8 cellular contexts compared by ENCODE assay signal in genomic region chr2:222903234-222904220, GRCh38. TPM values are rescaled to one million over a fixed set of nuclear protein-coding genes. Genes with fewer than 3 reads are reported as not detected.
DNase-seq lines count a peak whose midpoint lies in the region; ATAC-seq, FAIRE-seq and TF ChIP-seq lines count a peak whose summit lies in the region.

No MANE protein-coding gene starts in this region.

- H4K20me1 ChIP-seq in GM23338 (replicated peaks; ENCODE audit: insufficient read depth) (peaks cover 7% of the 10 kb centered on the region), SU-DHL-6 (ENCODE audit: low read depth, low read length) (no peaks in the 10 kb centered on the region)

- peak; percentile 41 for FAIRE-seq in endometrium (lab: Jason Lieb, UNC)

- H3K27me3 Mint-ChIP-seq in GM23338 (ENCODE audit: insufficient read depth, low read depth, poor library complexity) = peaks cover 5% of the 10 kb centered on the region

- H3K4me1 ChIP-seq in GM23338 (ENCODE audit: insufficient read depth) = peaks cover 48% of the 10 kb centered on the region

- H3K4me2 ChIP-seq in GM23338 (no peak overlapping the region), SU-DHL-6 (ENCODE audit: low read depth, low read length, poor library complexity, severe bottlenecking) (no peak overlapping the region)

- peak; percentile 69 for ATAC-seq in Right ventricle myocardium inferior
- ATAC-seq in GM23338 = peak; percentile 56

- intact Hi-C loops in Right ventricle myocardium inferior (cut with DNase I) = loop anchor here (1.0 to 5.0 kb wide), 3 partner anchors 41 to 195 kb away; partner anchors contain the start of gene ACSL3
- intact Hi-C loops in cardiac septum (cut with DNase I) = loop anchor here (2.0 to 5.0 kb wide), 2 partner anchors 195 to 211 kb away; no protein-coding TSS in a partner anchor

- H3K4me3 ChIP-seq in GM23338 (no peak overlapping the region), SU-DHL-6 (ENCODE audit: insufficient read depth, low read length, poor library complexity, severe bottlenecking) (no peak overlapping the region)

- H3K79me2 ChIP-seq in GM23338 (replicated peaks; ENCODE audit: insufficient read depth) = peaks cover 92% of the 10 kb centered on the region
- peaks cover 43% of the 10 kb centered on the region for H3K79me2 ChIP-seq in SU-DHL-6 (ENCODE audit: insufficient read depth, low read length)

- no peak overlapping the region for H3K27ac Mint-ChIP-seq in GM23338

- H3K9me3 Mint-ChIP-seq in GM23338 = no peaks in the 10 kb centered on the region

- no peaks in the 10 kb centered on the region for H3F3A ChIP-seq in GM23338 (replicated peaks; ENCODE audit: low read depth)
- 0 out of 2 replicates have a peak, but pooled peaks cover 16% of the 10 kb centered on the region for H3F3A ChIP-seq in SU-DHL-6 (ENCODE audit: insufficient read depth)

- no peaks in the 10 kb centered on the region for H3K9me2 ChIP-seq in GM23338 (ENCODE audit: insufficient read depth)
- H3K9me2 ChIP-seq in SU-DHL-6 (replicated peaks; ENCODE audit: insufficient read depth, low read length) = no peaks in the 10 kb centered on the region

- no peak overlapping the region for H3K9ac ChIP-seq in SU-DHL-6 (ENCODE audit: low read length)

- H3K4me1 Mint-ChIP-seq in GM23338 = peaks cover 63% of the 10 kb centered on the region

- H3K27ac ChIP-seq in GM23338 (ENCODE audit: low read depth) (peak overlapping the region; percentile 35), SU-DHL-6 (ENCODE audit: low read depth, low read length) (no peak overlapping the region)

- H3K36me3 ChIP-seq in GM23338 (ENCODE audit: insufficient read depth) (no peaks in the 10 kb centered on the region), SU-DHL-6 (ENCODE audit: low read length) (no peaks in the 10 kb centered on the region)

- DNase-seq in Right ventricle myocardium inferior (ENCODE audit: missing footprints) (peak; percentile 62), cardiac septum (ENCODE audit: low spot score) (no peak), GM23338 (ENCODE audit: low spot score) (peak; percentile 73), Kasumi-1 (lab: John Stamatoyannopoulos, UW) (peak; percentile 27 to 65), myocyte (ENCODE audit: low read depth) (peak; percentile 53), mesenteric fat pad (ENCODE audit: low spot score) (no peak)

- peak; percentile 75 to 90 for TF ChIP-seq CTCF in GM23338 (conservative IDR thresholded peaks at IDR 0.05; ENCODE audit: low read depth in 2 of 2)
- TF ChIP-seq CTCF in SU-DHL-6 (IDR thresholded peaks at IDR 0.05; ENCODE audit: insufficient read depth, low read length, poor library complexity, severe bottlenecking) = peak; percentile 58

- H3K9me3 ChIP-seq in SU-DHL-6 (ENCODE audit: insufficient read depth, low read length) = no peaks in the 10 kb centered on the region

- no peak overlapping the region for H3K4me3 Mint-ChIP-seq in GM23338

- peaks cover 14% of the 10 kb centered on the region; the same call in 2 of the 3 replicates for H3K36me3 Mint-ChIP-seq in GM23338 (ENCODE audit: low read depth)

- H3K27me3 ChIP-seq in GM23338 (ENCODE audit: insufficient read depth) = no peaks in the 10 kb centered on the region
- H3K27me3 ChIP-seq in SU-DHL-6 (ENCODE audit: low read length) = no peaks in the 10 kb centered on the region

- H2AFZ ChIP-seq in GM23338 (no peak overlapping the region), SU-DHL-6 (ENCODE audit: low read depth, low read length, severe bottlenecking) (no peak overlapping the region)

TF ChIP-seq in GM23338, 12 proteins besides CTCF, POLR2A, EP300 and RAD21 (continues in another document):
- no peak for TF ChIP-seq NANOG (IDR thresholded peaks at IDR 0.05; ENCODE audit: borderline replicate concordance)
- TF ChIP-seq JUNB (IDR thresholded peaks at IDR 0.05; ENCODE audit: unreplicated experiment) = no peak
- TF ChIP-seq POLR2AphosphoS5 (IDR thresholded peaks at IDR 0.05; ENCODE audit: low read depth) = no peak
- no peak for TF ChIP-seq ZNF331 (CRISPR knock-in tag; IDR thresholded peaks at IDR 0.05; ENCODE audit: low read depth)
- no peak for TF ChIP-seq EZH2phosphoT487 (IDR thresholded peaks at IDR 0.05; ENCODE audit: unreplicated experiment)
- TF ChIP-seq ZNF114 (CRISPR knock-in tag; IDR thresholded peaks at IDR 0.05) = no peak
- no peak for TF ChIP-seq CREB1 (CRISPR knock-in tag; IDR thresholded peaks at IDR 0.05; ENCODE audit: low read depth)
- no peak for TF ChIP-seq ZNF462 (CRISPR knock-in tag; IDR thresholded peaks at IDR 0.05)
- no peak for TF ChIP-seq STAT1 (IDR thresholded peaks at IDR 0.05; ENCODE audit: unreplicated experiment)

RNA-seq across cellular contexts. Expression of gene ACSL3, which starts 42.7 kb away (rescaled TPM):
- total RNA-seq in Right ventricle myocardium inferior = 50.3 TPM
- 37.4 TPM for total RNA-seq in cardiac septum
- 130 and 132 TPM in 2 replicates for total RNA-seq in GM23338 (2014; rRNA removed; shearing (Covaris generic))
- 50.4 and 55.3 TPM in 2 replicates for polyA plus RNA-seq in GM23338 (2016; fragmentation: Nextera tagmentation; extraction: Ambion mirVana)
- total RNA-seq in myocyte = 373 and 499 TPM in 2 replicates
- polyA plus RNA-seq in myocyte (2012) = 108 TPM
- 58.7 TPM for total RNA-seq in mesenteric fat pad

Comparison
In these comparisons a context has a peak if more than half of its experiments do, and no peak if none do; other contexts are left out.
1. DNase-seq: peak in Right ventricle myocardium inferior (single experiment), GM23338 (single experiment), Kasumi-1 (2 of 2) and myocyte (single experiment); none in cardiac septum (single experiment) and mesenteric fat pad (single experiment).